Comparison of ENCODE assay signal across 11 cellular contexts in the genomic region with DNA sequence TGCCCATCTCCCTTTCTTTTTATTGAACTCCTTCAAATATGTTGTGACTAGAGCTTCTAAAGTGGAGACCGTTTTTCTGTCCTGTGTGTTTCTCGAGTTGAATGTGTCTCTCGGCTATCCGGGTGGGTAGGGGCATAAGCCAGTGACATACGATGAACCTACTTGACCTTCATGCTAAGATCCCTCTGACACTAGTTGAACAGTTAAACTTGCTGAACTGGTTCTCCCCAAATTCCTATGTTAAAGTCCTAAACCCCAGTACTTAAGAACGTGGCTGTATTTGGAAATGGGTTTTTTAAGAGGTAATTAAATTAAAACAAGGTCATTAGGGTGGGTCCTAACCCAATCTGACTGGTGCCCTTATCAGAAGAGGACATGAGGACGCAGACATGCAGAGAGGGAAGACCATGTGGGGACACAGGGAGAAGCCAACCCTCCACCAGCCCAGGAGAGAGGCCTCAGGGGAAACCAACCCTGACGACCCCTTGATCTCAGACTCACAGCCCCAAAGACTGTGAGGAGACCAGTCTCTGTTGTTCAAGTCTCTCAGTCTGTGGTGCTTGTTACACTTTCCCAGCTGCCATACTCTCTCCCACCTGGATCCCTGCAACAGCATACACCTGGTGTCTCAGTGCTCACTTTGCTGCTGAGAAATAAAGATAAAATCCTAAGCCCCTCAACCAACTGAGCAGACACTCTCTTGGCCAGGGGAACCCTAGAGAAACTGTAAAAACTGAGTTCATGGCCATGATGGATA.
DNase-seq lines count a peak whose midpoint lies in the region; ATAC-seq and TF ChIP-seq lines count a peak whose summit lies in the region.
"Had no signal": no experiment of that assay in that cellular context is flagged by ENCODE, and none has a peak within 500 bp of the region (broad histone marks: within the 10 kb centered on the region; RNA-seq: fewer than 3 reads in every experiment).

No MANE protein-coding gene starts in this region.

- no peak overlapping the region for H2BK12ac ChIP-seq in neuronal stem cell (ENCODE audit: low read length)

- H3K36me3 ChIP-seq in neuronal stem cell (replicated peaks in 1 of 2; ENCODE audit: control insufficient read depth in 2 of 2, insufficient read depth in 2 of 2, low read length in 2 of 2): no peaks in the 10 kb centered on the region
- H3K36me3 ChIP-seq: pancreas, thyroid gland had no signal

- no peak overlapping the region for H3K4ac ChIP-seq in neuronal stem cell (ENCODE audit: low read length)

- CTCF ChIA-PET in activated CD4-positive, alpha-beta memory T cell treated with anti-CD3 and anti-CD28 coated beads, Interleukin-2, amount 10 ng/mL, durations not matched to agents 7 days and 5 days (lab: Charles Lee): interaction anchor here (1.3 to 2.7 kb wide), 4 partner anchors 10 to 93 kb away, joined by 3 to 14 read pairs (median 8); no protein-coding TSS in a partner anchor
- CTCF ChIA-PET in activated CD4-positive, alpha-beta memory T cell treated with anti-CD3 and anti-CD28 coated beads for 36 hours (lab: Charles Lee): interaction anchor here (0.9 to 1.9 kb wide), 4 partner anchors 18 to 947 kb away, joined by 3 to 10 read pairs (median 6); no protein-coding TSS in a partner anchor

- H3K27ac Mint-ChIP-seq in activated CD4-positive, alpha-beta memory T cell treated with anti-CD3 and anti-CD28 coated beads, Interleukin-2, amount 10 ng/mL, durations not matched to agents 7 days and 5 days: peak overlapping the region; percentile 74
- no peak overlapping the region for H3K27ac Mint-ChIP-seq in activated CD4-positive, alpha-beta memory T cell treated with anti-CD3 and anti-CD28 coated beads for 36 hours
- peak overlapping the region; percentile 2 for H3K27ac Mint-ChIP-seq in activated T-helper 17 cell treated with anti-CD3 and anti-CD28 coated beads, Interleukin-2, amount 50 U/mL, for 72 hours

- peaks cover 17% of the 10 kb centered on the region for H3K36me3 Mint-ChIP-seq in activated CD4-positive, alpha-beta memory T cell treated with anti-CD3 and anti-CD28 coated beads, Interleukin-2, amount 10 ng/mL, durations not matched to agents 7 days and 5 days (ENCODE audit: low read depth)
- H3K36me3 Mint-ChIP-seq in activated CD4-positive, alpha-beta memory T cell treated with anti-CD3 and anti-CD28 coated beads for 36 hours: no peaks in the 10 kb centered on the region
- no peaks in the 10 kb centered on the region for H3K36me3 Mint-ChIP-seq in activated T-helper 17 cell treated with anti-CD3 and anti-CD28 coated beads, Interleukin-2, amount 50 U/mL, for 72 hours (ENCODE audit: low read depth)

- H2AFZ ChIP-seq in neuronal stem cell (ENCODE audit: low read length): no peak overlapping the region

- H3K4me3 Mint-ChIP-seq in activated CD4-positive, alpha-beta memory T cell treated with anti-CD3 and anti-CD28 coated beads, Interleukin-2, amount 10 ng/mL, durations not matched to agents 7 days and 5 days: peak overlapping the region; percentile 28
- no peak overlapping the region for H3K4me3 Mint-ChIP-seq in activated CD4-positive, alpha-beta memory T cell treated with anti-CD3 and anti-CD28 coated beads for 36 hours
- H3K4me3 Mint-ChIP-seq in activated T-helper 17 cell treated with anti-CD3 and anti-CD28 coated beads, Interleukin-2, amount 50 U/mL, for 72 hours: peak overlapping the region; percentile 16

- H3K27me3 ChIP-seq in neuronal stem cell (ENCODE audit: control insufficient read depth in 3 of 3, insufficient read depth in 3 of 3, low read depth in 1 of 3, low read length in 3 of 3): no peaks in the 10 kb centered on the region
- H3K27me3 ChIP-seq: thyroid gland had no signal

- peaks cover 31% of the 10 kb centered on the region for H3K4me1 Mint-ChIP-seq in activated CD4-positive, alpha-beta memory T cell treated with anti-CD3 and anti-CD28 coated beads, Interleukin-2, amount 10 ng/mL, durations not matched to agents 7 days and 5 days
- peaks cover 24% of the 10 kb centered on the region for H3K4me1 Mint-ChIP-seq in activated CD4-positive, alpha-beta memory T cell treated with anti-CD3 and anti-CD28 coated beads for 36 hours (ENCODE audit: low read depth)
- H3K4me1 Mint-ChIP-seq in activated T-helper 17 cell treated with anti-CD3 and anti-CD28 coated beads, Interleukin-2, amount 50 U/mL, for 72 hours: peaks cover 13% of the 10 kb centered on the region

- H3K4me2 ChIP-seq in neuronal stem cell (ENCODE audit: insufficient read depth, low read length, poor library complexity, severe bottlenecking): no peak overlapping the region
- H3K4me2 ChIP-seq: SK-N-SH had no signal

- ATAC-seq in HG03354 (IDR thresholded peaks at IDR 0.05; ENCODE audit: poor library complexity, severe bottlenecking, unreplicated experiment) (peak; percentile 25), omental fat pad (ENCODE audit: low FRiP score) (no peak)
- no peak for ATAC-seq in activated T-helper 17 cell treated with anti-CD3 and anti-CD28 coated beads, Interleukin-2, amount 50 U/mL, for 72 hours (replicated peaks)

- H2BK120ac ChIP-seq in neuronal stem cell (ENCODE audit: low read depth, low read length): no peak overlapping the region

- H3K14ac ChIP-seq in neuronal stem cell (ENCODE audit: low read length): no peak overlapping the region

- intact Hi-C loops in activated CD4-positive, alpha-beta memory T cell treated with anti-CD3 and anti-CD28 coated beads for 36 hours (cut with micrococcal nuclease): loop anchor here (5.0 to 10.0 kb wide), 2 partner anchors 90 to 297 kb away; a partner anchor contains a TSS

- H3K18ac ChIP-seq in neuronal stem cell (ENCODE audit: low read length): no peak overlapping the region

- H3K79me1 ChIP-seq in neuronal stem cell (ENCODE audit: low read depth, low read length): no peaks in the 10 kb centered on the region

- no peak overlapping the region for H2BK15ac ChIP-seq in neuronal stem cell (ENCODE audit: low read length)

- WGBS in neuronal stem cell (ENCODE audit: extremely low coverage in 2 of 2, insufficient read length in 2 of 2, insufficient replicate concordance in 1 of 2), 2 donors: no CpG with 5 or more reads among the region's 8 CpGs

- H3K4me1 ChIP-seq in neuronal stem cell (ENCODE audit: control insufficient read depth in 2 of 2, insufficient read depth in 1 of 2, low read depth in 1 of 2, low read length in 2 of 2): no peaks in the 10 kb centered on the region
- H3K4me1 ChIP-seq: pancreas, thyroid gland had no signal

- H4K91ac ChIP-seq in neuronal stem cell (ENCODE audit: low read depth, low read length, poor library complexity): no peak overlapping the region

- H3K9ac ChIP-seq in neuronal stem cell (ENCODE audit: low read depth, low read length, poor library complexity): no peak overlapping the region
- H3K9ac ChIP-seq: SK-N-SH had no signal

- no peak overlapping the region for H2BK5ac ChIP-seq in neuronal stem cell (ENCODE audit: low read length)

- TF ChIP-seq CTCF in omental fat pad (IDR thresholded peaks at IDR 0.05): no peak

- POLR2A ChIA-PET in activated CD4-positive, alpha-beta memory T cell treated with anti-CD3 and anti-CD28 coated beads, Interleukin-2, amount 10 ng/mL, durations not matched to agents 7 days and 5 days (lab: Charles Lee): interaction anchor here (1.1 to 1.3 kb wide), 4 partner anchors 10 to 91 kb away, joined by 3 to 16 read pairs (median 6); no protein-coding TSS in a partner anchor
- POLR2A ChIA-PET in activated CD4-positive, alpha-beta memory T cell treated with anti-CD3 and anti-CD28 coated beads for 36 hours (lab: Charles Lee): interaction anchor here (1.2 to 1.5 kb wide), 2 partner anchors 11 to 21 kb away, joined by 3 to 5 read pairs; no protein-coding TSS in a partner anchor

- no peak overlapping the region for H3K4me3 ChIP-seq in neuronal stem cell (ENCODE audit: low read length in 2 of 2)
- H3K4me3 ChIP-seq: pancreas, thyroid gland had no signal

- peak overlapping the region; percentile 10 for H2AK5ac ChIP-seq in neuronal stem cell (ENCODE audit: low read depth, low read length)

- H3K9me3 ChIP-seq in neuronal stem cell (replicated peaks in 1 of 2; ENCODE audit: control insufficient read depth in 2 of 2, insufficient read depth in 1 of 2, low read depth in 1 of 2, low read length in 2 of 2): no peaks in the 10 kb centered on the region
- H3K9me3 ChIP-seq: SK-N-SH, thyroid gland had no signal

- H3K9me3 Mint-ChIP-seq in activated CD4-positive, alpha-beta memory T cell treated with anti-CD3 and anti-CD28 coated beads, Interleukin-2, amount 10 ng/mL, durations not matched to agents 7 days and 5 days: peaks cover 8% of the 10 kb centered on the region
- no peaks in the 10 kb centered on the region for H3K9me3 Mint-ChIP-seq in activated CD4-positive, alpha-beta memory T cell treated with anti-CD3 and anti-CD28 coated beads for 36 hours
- H3K9me3 Mint-ChIP-seq in activated T-helper 17 cell treated with anti-CD3 and anti-CD28 coated beads, Interleukin-2, amount 50 U/mL, for 72 hours: no peaks in the 10 kb centered on the region

- peaks cover 75% of the 10 kb centered on the region for H3K27me3 Mint-ChIP-seq in activated CD4-positive, alpha-beta memory T cell treated with anti-CD3 and anti-CD28 coated beads, Interleukin-2, amount 10 ng/mL, durations not matched to agents 7 days and 5 days
- peaks cover 69% of the 10 kb centered on the region for H3K27me3 Mint-ChIP-seq in activated CD4-positive, alpha-beta memory T cell treated with anti-CD3 and anti-CD28 coated beads for 36 hours
- peaks cover 46% of the 10 kb centered on the region for H3K27me3 Mint-ChIP-seq in activated T-helper 17 cell treated with anti-CD3 and anti-CD28 coated beads, Interleukin-2, amount 50 U/mL, for 72 hours

- no peak for DNase-seq in activated CD4-positive, alpha-beta memory T cell treated with anti-CD3 and anti-CD28 coated beads, Interleukin-2, amount 10 ng/mL, durations not matched to agents 7 days and 5 days
- DNase-seq in activated CD4-positive, alpha-beta memory T cell treated with anti-CD3 and anti-CD28 coated beads for 36 hours: no peak
- DNase-seq in neuronal stem cell (ENCODE audit: low spot score) (no peak), NAMALWA (ENCODE audit: low spot score) (no peak), NCI-H526 (lab: John Stamatoyannopoulos, UW) (no peak), omental fat pad (ENCODE audit: low spot score) (no peak)
- DNase-seq: pancreas, SK-N-SH, thyroid gland had no signal

- no peak overlapping the region for H4K8ac ChIP-seq in neuronal stem cell (ENCODE audit: low read depth, low read length)

- no peak overlapping the region for H3K23ac ChIP-seq in neuronal stem cell (ENCODE audit: low read depth, low read length, poor library complexity)

- no peak overlapping the region for H3K27ac ChIP-seq in neuronal stem cell (replicated peaks; ENCODE audit: low read length)
- H3K27ac ChIP-seq: pancreas, thyroid gland had no signal
